In the genomic region with DNA sequence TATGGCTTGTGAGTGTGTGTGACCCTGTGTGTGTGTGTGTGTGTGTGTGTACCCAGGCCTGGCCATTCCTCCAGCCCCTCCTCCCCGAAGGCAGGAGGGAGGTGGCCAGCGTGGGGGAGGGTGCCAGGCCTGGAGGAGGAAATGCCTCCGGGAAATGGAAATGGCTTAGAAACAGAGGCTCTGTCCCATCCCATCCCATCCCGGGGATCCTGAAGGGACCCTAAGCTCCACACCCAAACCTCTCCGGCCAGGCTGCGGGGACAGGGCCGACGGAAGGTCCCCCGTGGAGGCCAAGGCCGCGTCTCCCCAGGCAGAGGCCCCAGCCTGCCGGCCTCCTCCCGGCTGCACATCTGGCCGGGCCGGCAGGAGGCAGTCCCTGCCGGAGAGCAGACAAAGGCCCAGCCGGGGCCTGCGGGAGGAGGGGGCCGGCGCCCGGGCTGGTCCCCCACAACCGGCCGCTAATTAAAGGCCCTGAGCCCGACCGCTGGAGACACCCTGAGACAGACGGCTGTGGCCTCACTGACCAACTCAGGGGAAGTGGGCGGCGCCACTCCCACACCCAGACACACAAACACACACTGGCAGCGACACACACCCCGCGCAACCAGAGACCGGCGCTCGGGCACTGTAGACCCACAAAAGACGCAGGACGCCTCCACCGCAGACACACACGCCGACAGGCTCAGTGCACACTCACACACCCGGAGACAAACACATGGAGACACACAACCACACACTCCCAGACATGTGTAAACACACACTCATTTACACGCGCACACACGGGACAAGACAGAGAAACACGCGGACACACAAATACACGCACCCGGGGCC, we compare ENCODE assay signal across 1 cellular context.
TF ChIP-seq lines count a peak whose summit lies in the region.

No MANE protein-coding gene starts in this region.

TF ChIP-seq in K562, 482 proteins besides CTCF, POLR2A, EP300 and RAD21:
- peak; percentile 40; the same call in 1 of the 2 replicates for TF ChIP-seq ZBTB33 (CRISPR knock-in tag; IDR thresholded peaks at IDR 0.05)
- peak in 1 of 2 experiments; percentile 33; a peak in 1 of 4 replicates for TF ChIP-seq MLLT1 (IDR thresholded peaks at IDR 0.05)
- peak; percentile 25; the same call in 1 of the 2 replicates for TF ChIP-seq PHF8 (IDR thresholded peaks at IDR 0.05; ENCODE audit: borderline replicate concordance, low read length)
- TF ChIP-seq, protein P1, sequence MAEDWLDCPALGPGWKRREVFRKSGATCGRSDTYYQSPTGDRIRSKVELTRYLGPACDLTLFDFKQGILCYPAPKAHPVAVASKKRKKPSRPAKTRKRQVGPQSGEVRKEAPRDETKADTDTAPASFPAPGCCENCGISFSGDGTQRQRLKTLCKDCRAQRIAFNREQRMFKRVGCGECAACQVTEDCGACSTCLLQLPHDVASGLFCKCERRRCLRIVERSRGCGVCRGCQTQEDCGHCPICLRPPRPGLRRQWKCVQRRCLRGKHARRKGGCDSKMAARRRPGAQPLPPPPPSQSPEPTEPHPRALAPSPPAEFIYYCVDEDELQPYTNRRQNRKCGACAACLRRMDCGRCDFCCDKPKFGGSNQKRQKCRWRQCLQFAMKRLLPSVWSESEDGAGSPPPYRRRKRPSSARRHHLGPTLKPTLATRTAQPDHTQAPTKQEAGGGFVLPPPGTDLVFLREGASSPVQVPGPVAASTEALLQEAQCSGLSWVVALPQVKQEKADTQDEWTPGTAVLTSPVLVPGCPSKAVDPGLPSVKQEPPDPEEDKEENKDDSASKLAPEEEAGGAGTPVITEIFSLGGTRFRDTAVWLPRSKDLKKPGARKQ (CRISPR knock-in tag; IDR thresholded peaks at IDR 0.05): no peak
- TF ChIP-seq ZNF197 (CRISPR knock-in tag; IDR thresholded peaks at IDR 0.05; ENCODE audit: low read depth): no peak
- 0 out of 2 replicates have a peak, but pooled peaks have one; percentile 23 for TF ChIP-seq ZNF311 (CRISPR knock-in tag; IDR thresholded peaks at IDR 0.05)
- peak; percentile 52 for TF ChIP-seq EGR1 (conservative IDR thresholded peaks at IDR 0.05)
- peak; percentile 82 for TF ChIP-seq ZFX (CRISPR knock-in tag; IDR thresholded peaks at IDR 0.05)
- TF ChIP-seq CHCHD3 (CRISPR knock-in tag; IDR thresholded peaks at IDR 0.05): no peak
- TF ChIP-seq CBX1 (IDR thresholded peaks at IDR 0.05; ENCODE audit: low read depth): 0 out of 2 replicates have a peak, but pooled peaks have one; percentile 25
- 0 out of 2 replicates have a peak, but pooled peaks have one; percentile 18 for TF ChIP-seq ZNF444 (CRISPR knock-in tag; IDR thresholded peaks at IDR 0.05)
- TF ChIP-seq ZNF764 (CRISPR knock-in tag; IDR thresholded peaks at IDR 0.05; ENCODE audit: low read depth): 0 out of 2 replicates have a peak, but pooled peaks have one; percentile 57
- TF ChIP-seq ZBTB7A (IDR thresholded peaks at IDR 0.05; ENCODE audit: borderline replicate concordance, control insufficient read depth, low read depth, low read length): 0 out of 2 replicates have a peak, but pooled peaks have one; percentile 34
- TF ChIP-seq, protein P2, sequence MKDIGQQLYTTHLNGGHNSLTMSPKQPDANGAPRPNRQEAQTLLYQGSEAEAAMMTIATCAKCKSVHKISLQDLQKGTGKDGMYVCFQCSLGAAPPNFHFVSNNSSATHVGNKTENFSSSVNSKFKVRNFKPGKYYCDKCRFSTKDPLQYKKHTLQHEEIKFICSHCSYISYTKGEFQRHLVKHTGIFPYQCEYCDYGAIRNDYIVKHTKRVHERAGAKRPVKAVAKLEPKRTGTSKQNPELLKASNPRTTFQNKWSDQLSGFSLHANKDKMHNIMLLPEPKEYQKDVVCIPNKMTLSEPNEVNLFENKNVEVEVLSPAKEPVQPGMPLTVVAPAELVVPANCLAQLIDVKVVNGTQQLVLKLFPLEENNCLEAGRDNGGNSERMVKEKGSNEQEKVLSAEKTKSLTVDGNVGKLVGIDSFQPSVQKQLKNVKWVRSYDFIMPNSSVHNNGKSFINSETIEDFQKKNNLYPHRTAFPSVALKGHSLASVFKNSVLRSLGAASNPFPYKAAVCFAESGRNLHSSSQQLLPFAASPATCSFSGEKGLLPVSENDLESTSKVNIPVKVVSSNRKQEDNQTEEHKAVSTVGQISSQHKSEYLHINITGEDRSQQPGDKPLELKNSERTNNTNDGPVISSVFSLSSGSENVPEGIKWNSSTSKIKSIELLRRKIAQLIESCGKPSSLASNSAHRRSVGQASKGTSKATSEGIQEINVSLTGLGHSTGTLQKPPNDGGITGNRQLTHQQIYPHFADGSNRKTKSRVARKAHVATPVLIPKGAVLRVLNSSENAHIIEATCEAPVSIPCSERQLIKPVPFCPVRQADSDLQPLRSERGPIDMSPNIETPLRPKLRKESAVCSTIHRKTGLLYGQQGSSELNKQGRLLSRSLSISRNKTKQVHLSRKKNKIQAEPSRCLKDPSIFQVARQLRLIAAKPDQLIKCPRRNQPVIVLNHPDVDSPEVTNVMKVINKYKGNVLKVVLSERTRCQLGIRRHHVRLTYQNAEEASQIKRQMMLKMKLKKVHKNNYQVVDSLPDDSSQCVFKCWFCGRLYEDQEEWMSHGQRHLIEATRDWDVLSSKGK (CRISPR knock-in tag; IDR thresholded peaks at IDR 0.05): no peak
- TF ChIP-seq SLC30A9 (CRISPR knock-in tag; IDR thresholded peaks at IDR 0.05): no peak
- peak in 1 of 2 experiments; percentile 64; a peak in 1 of 4 replicates for TF ChIP-seq MAZ (CRISPR knock-in tag; conservative IDR thresholded peaks at IDR 0.05 in 1 of 2, IDR thresholded peaks at IDR 0.05 in 1 of 2)
- TF ChIP-seq, protein P3, sequence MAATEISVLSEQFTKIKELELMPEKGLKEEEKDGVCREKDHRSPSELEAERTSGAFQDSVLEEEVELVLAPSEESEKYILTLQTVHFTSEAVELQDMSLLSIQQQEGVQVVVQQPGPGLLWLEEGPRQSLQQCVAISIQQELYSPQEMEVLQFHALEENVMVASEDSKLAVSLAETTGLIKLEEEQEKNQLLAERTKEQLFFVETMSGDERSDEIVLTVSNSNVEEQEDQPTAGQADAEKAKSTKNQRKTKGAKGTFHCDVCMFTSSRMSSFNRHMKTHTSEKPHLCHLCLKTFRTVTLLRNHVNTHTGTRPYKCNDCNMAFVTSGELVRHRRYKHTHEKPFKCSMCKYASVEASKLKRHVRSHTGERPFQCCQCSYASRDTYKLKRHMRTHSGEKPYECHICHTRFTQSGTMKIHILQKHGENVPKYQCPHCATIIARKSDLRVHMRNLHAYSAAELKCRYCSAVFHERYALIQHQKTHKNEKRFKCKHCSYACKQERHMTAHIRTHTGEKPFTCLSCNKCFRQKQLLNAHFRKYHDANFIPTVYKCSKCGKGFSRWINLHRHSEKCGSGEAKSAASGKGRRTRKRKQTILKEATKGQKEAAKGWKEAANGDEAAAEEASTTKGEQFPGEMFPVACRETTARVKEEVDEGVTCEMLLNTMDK (IDR thresholded peaks at IDR 0.05; ENCODE audit: borderline replicate concordance, insufficient read depth, low read depth, low read length, poor library complexity, severe bottlenecking): peak; percentile 25
- no peak for TF ChIP-seq SIRT6 (IDR thresholded peaks at IDR 0.05; ENCODE audit: low read depth, low read length)
- TF ChIP-seq GATAD2B (IDR thresholded peaks at IDR 0.05; ENCODE audit: borderline replicate concordance): no peak
- TF ChIP-seq UBTF (IDR thresholded peaks at IDR 0.05; ENCODE audit: borderline replicate concordance in 1 of 2, low read depth in 2 of 2, low read length in 2 of 2): 0 out of 4 replicates have a peak, but pooled peaks have one; percentile 19 to 26
- TF ChIP-seq, protein P4, sequence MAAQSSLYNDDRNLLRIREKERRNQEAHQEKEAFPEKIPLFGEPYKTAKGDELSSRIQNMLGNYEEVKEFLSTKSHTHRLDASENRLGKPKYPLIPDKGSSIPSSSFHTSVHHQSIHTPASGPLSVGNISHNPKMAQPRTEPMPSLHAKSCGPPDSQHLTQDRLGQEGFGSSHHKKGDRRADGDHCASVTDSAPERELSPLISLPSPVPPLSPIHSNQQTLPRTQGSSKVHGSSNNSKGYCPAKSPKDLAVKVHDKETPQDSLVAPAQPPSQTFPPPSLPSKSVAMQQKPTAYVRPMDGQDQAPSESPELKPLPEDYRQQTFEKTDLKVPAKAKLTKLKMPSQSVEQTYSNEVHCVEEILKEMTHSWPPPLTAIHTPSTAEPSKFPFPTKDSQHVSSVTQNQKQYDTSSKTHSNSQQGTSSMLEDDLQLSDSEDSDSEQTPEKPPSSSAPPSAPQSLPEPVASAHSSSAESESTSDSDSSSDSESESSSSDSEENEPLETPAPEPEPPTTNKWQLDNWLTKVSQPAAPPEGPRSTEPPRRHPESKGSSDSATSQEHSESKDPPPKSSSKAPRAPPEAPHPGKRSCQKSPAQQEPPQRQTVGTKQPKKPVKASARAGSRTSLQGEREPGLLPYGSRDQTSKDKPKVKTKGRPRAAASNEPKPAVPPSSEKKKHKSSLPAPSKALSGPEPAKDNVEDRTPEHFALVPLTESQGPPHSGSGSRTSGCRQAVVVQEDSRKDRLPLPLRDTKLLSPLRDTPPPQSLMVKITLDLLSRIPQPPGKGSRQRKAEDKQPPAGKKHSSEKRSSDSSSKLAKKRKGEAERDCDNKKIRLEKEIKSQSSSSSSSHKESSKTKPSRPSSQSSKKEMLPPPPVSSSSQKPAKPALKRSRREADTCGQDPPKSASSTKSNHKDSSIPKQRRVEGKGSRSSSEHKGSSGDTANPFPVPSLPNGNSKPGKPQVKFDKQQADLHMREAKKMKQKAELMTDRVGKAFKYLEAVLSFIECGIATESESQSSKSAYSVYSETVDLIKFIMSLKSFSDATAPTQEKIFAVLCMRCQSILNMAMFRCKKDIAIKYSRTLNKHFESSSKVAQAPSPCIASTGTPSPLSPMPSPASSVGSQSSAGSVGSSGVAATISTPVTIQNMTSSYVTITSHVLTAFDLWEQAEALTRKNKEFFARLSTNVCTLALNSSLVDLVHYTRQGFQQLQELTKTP (IDR thresholded peaks at IDR 0.05; ENCODE audit: low read depth in 1 of 2, partially characterized antibody in 2 of 2): no peak
- no peak for TF ChIP-seq ARID1B (IDR thresholded peaks at IDR 0.05)
- no peak for TF ChIP-seq ZNF780A (CRISPR knock-in tag; IDR thresholded peaks at IDR 0.05)
- TF ChIP-seq PCBP1 (IDR thresholded peaks at IDR 0.05; ENCODE audit: low read depth, low read length, poor library complexity, severe bottlenecking): peak; percentile 60
- no peak for TF ChIP-seq HNRNPK (IDR thresholded peaks at IDR 0.05; ENCODE audit: low read depth, low read length, poor library complexity, severe bottlenecking)
- TF ChIP-seq, protein P5, sequence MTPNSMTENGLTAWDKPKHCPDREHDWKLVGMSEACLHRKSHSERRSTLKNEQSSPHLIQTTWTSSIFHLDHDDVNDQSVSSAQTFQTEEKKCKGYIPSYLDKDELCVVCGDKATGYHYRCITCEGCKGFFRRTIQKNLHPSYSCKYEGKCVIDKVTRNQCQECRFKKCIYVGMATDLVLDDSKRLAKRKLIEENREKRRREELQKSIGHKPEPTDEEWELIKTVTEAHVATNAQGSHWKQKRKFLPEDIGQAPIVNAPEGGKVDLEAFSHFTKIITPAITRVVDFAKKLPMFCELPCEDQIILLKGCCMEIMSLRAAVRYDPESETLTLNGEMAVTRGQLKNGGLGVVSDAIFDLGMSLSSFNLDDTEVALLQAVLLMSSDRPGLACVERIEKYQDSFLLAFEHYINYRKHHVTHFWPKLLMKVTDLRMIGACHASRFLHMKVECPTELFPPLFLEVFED (CRISPR knock-in tag; conservative IDR thresholded peaks at IDR 0.05): 0 out of 2 replicates have a peak, but pooled peaks have one; percentile 30
